In the genomic region with DNA sequence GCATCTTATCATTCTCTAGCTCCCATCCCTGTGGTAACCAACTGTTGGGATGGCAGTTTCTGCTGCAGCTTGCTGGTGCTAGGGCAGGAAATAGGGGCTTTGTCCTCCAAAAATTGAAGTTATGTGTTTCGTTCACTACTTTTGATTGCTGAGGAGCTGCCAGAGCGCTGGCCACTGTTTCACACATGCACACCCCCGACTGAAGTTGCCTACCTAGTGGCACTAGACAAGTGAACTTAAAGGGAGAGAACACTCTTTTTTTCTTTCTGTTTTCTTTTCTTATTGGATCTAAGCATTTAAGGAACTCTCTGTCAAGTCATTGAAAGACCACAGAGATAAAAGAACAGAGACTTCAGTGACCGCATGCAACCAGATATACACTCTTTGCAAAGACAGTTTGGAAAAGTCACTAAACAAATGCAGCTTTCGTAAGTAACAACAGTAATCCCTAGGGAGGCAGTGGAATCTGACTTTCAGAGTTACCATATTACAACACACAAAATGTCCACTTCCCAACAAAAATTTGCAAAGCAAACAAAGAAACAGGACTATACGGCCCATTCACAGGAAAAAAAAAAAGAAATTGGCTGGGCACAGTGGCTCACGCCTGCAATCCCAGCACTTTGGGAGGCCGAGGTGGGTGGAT, we compare ENCODE assay signal across 2 cellular contexts.
TF ChIP-seq lines count a peak whose summit lies in the region.

No MANE protein-coding gene starts in this region.

TF ChIP-seq in K562, 482 proteins besides CTCF, POLR2A, EP300 and RAD21 (continues in another document):
- TF ChIP-seq TOE1 (IDR thresholded peaks at IDR 0.05; ENCODE audit: borderline replicate concordance) (no peak), TOE1 (CRISPR knock-in tag; IDR thresholded peaks at IDR 0.05; ENCODE audit: borderline replicate concordance, low read depth) (no peak), CEBPB (tag; IDR thresholded peaks at IDR 0.05) (no peak), MAFF (IDR thresholded peaks at IDR 0.05; ENCODE audit: low read length) (0 out of 2 replicates have a peak, but pooled peaks have one; percentile 28), LEF1 (IDR thresholded peaks at IDR 0.05) (peak; percentile 30; the same call in 1 of the 2 replicates), LARP7 (IDR thresholded peaks at IDR 0.05) (no peak), ZBTB1 (CRISPR knock-in tag; IDR thresholded peaks at IDR 0.05; ENCODE audit: borderline replicate concordance, low read depth) (no peak), HMG20B (CRISPR knock-in tag; IDR thresholded peaks at IDR 0.05) (no peak), GATAD2B (IDR thresholded peaks at IDR 0.05; ENCODE audit: borderline replicate concordance) (no peak), MTF1 (CRISPR knock-in tag; IDR thresholded peaks at IDR 0.05; ENCODE audit: borderline replicate concordance) (no peak), SMARCA4 (IDR thresholded peaks at IDR 0.05) (peak; percentile 57; the same call in 1 of the 2 replicates), KDM2B (CRISPR knock-in tag; IDR thresholded peaks at IDR 0.05) (no peak), CEBPG (CRISPR knock-in tag; IDR thresholded peaks at IDR 0.05) (no peak), CEBPG (tag; conservative IDR thresholded peaks at IDR 0.05 in 1 of 2, IDR thresholded peaks at IDR 0.05 in 1 of 2) (no peak), NFE2 (IDR thresholded peaks at IDR 0.05; ENCODE audit: low read depth) (peak; percentile 66), FOSL1 (tag; conservative IDR thresholded peaks at IDR 0.05) (no peak), CCAR2 (IDR thresholded peaks at IDR 0.05; ENCODE audit: low read depth, low read length) (no peak), ZNF444 (CRISPR knock-in tag; IDR thresholded peaks at IDR 0.05) (no peak), RUNX1 (IDR thresholded peaks at IDR 0.05; ENCODE audit: low read depth) (no peak), KDM1A (IDR thresholded peaks at IDR 0.05) (peak in 1 of 2 experiments; percentile 11; a peak in 1 of 4 replicates)
- TF ChIP-seq, protein P1, sequence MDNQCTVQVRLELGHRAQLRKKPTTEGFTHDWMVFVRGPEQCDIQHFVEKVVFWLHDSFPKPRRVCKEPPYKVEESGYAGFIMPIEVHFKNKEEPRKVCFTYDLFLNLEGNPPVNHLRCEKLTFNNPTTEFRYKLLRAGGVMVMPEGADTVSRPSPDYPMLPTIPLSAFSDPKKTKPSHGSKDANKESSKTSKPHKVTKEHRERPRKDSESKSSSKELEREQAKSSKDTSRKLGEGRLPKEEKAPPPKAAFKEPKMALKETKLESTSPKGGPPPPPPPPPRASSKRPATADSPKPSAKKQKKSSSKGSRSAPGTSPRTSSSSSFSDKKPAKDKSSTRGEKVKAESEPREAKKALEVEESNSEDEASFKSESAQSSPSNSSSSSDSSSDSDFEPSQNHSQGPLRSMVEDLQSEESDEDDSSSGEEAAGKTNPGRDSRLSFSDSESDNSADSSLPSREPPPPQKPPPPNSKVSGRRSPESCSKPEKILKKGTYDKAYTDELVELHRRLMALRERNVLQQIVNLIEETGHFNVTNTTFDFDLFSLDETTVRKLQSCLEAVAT (IDR thresholded peaks at IDR 0.05) = peak in 1 of 2 experiments; percentile 54; a peak in 1 of 4 replicates
- TF ChIP-seq, protein P2, sequence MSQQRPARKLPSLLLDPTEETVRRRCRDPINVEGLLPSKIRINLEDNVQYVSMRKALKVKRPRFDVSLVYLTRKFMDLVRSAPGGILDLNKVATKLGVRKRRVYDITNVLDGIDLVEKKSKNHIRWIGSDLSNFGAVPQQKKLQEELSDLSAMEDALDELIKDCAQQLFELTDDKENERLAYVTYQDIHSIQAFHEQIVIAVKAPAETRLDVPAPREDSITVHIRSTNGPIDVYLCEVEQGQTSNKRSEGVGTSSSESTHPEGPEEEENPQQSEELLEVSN (IDR thresholded peaks at IDR 0.05; ENCODE audit: borderline replicate concordance in 1 of 2, extremely low read depth in 1 of 2, insufficient read depth in 1 of 2, insufficient read length in 1 of 2, low read depth in 1 of 2, low read length in 1 of 2, poor library complexity in 1 of 2, severe bottlenecking in 1 of 2) = no peak
- TF ChIP-seq, protein P3, sequence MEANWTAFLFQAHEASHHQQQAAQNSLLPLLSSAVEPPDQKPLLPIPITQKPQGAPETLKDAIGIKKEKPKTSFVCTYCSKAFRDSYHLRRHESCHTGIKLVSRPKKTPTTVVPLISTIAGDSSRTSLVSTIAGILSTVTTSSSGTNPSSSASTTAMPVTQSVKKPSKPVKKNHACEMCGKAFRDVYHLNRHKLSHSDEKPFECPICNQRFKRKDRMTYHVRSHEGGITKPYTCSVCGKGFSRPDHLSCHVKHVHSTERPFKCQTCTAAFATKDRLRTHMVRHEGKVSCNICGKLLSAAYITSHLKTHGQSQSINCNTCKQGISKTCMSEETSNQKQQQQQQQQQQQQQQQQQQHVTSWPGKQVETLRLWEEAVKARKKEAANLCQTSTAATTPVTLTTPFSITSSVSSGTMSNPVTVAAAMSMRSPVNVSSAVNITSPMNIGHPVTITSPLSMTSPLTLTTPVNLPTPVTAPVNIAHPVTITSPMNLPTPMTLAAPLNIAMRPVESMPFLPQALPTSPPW (CRISPR knock-in tag; IDR thresholded peaks at IDR 0.05) = 0 out of 2 replicates have a peak, but pooled peaks have one; percentile 12

TF ChIP-seq in HepG2, 621 proteins besides CTCF, POLR2A, EP300 and RAD21 (continues in another document):
- no peak for TF ChIP-seq ZBTB3 (CRISPR knock-in tag; IDR thresholded peaks at IDR 0.05; ENCODE audit: borderline replicate concordance, low read depth)
- TF ChIP-seq, protein P4, sequence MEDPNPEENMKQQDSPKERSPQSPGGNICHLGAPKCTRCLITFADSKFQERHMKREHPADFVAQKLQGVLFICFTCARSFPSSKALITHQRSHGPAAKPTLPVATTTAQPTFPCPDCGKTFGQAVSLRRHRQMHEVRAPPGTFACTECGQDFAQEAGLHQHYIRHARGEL (CRISPR knock-in tag; IDR thresholded peaks at IDR 0.05) = no peak
- no peak for TF ChIP-seq ZNF33A (CRISPR knock-in tag; IDR thresholded peaks at IDR 0.05; ENCODE audit: borderline replicate concordance)
- TF ChIP-seq KLF9 (CRISPR knock-in tag; IDR thresholded peaks at IDR 0.05; ENCODE audit: low read depth) = no peak
- TF ChIP-seq ZMYM2 (CRISPR knock-in tag; IDR thresholded peaks at IDR 0.05) = 0 out of 2 replicates have a peak, but pooled peaks have one; percentile 24
- TF ChIP-seq, protein P5, sequence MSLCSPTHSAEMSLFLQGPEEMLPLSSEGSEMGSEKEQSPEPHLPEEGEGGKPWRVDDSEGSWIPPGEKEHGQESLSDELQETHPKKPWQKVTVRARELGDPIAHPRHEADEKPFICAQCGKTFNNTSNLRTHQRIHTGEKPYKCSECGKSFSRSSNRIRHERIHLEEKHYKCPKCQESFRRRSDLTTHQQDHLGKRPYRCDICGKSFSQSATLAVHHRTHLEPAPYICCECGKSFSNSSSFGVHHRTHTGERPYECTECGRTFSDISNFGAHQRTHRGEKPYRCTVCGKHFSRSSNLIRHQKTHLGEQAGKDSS (CRISPR knock-in tag; IDR thresholded peaks at IDR 0.05; ENCODE audit: borderline replicate concordance, low read depth) = no peak
- no peak for TF ChIP-seq LCORL (IDR thresholded peaks at IDR 0.05)
- TF ChIP-seq LCORL (CRISPR knock-in tag; IDR thresholded peaks at IDR 0.05) = peak; percentile 16; the same call in 1 of the 2 replicates
- no peak for TF ChIP-seq STAG1 (CRISPR knock-in tag; IDR thresholded peaks at IDR 0.05)
- TF ChIP-seq SRF (IDR thresholded peaks at IDR 0.05; ENCODE audit: low read depth, low read length) = no peak
- TF ChIP-seq MTA1 (CRISPR knock-in tag; IDR thresholded peaks at IDR 0.05; ENCODE audit: borderline replicate concordance) = no peak
- no peak for TF ChIP-seq U2AF1 (optimal IDR thresholded peaks at IDR 0.05; ENCODE audit: low read depth, low read length)
- 0 out of 2 replicates have a peak, but pooled peaks have one; percentile 32 for TF ChIP-seq KAT7 (CRISPR knock-in tag; IDR thresholded peaks at IDR 0.05; ENCODE audit: borderline replicate concordance)
- TF ChIP-seq, protein P6, sequence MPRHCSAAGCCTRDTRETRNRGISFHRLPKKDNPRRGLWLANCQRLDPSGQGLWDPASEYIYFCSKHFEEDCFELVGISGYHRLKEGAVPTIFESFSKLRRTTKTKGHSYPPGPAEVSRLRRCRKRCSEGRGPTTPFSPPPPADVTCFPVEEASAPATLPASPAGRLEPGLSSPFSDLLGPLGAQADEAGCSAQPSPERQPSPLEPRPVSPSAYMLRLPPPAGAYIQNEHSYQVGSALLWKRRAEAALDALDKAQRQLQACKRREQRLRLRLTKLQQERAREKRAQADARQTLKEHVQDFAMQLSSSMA (CRISPR knock-in tag; IDR thresholded peaks at IDR 0.05) = no peak
- TF ChIP-seq SMARCE1 (IDR thresholded peaks at IDR 0.05; ENCODE audit: borderline replicate concordance) = no peak
- TF ChIP-seq, protein P7, sequence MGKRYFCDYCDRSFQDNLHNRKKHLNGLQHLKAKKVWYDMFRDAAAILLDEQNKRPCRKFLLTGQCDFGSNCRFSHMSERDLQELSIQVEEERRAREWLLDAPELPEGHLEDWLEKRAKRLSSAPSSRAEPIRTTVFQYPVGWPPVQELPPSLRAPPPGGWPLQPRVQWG (CRISPR knock-in tag; IDR thresholded peaks at IDR 0.05; ENCODE audit: borderline replicate concordance, low read depth) = no peak
- no peak for TF ChIP-seq ATAD3A (CRISPR knock-in tag; IDR thresholded peaks at IDR 0.05)
- no peak for TF ChIP-seq MEIS2 (CRISPR knock-in tag; IDR thresholded peaks at IDR 0.05)
- no peak for TF ChIP-seq ZNF557 (CRISPR knock-in tag; IDR thresholded peaks at IDR 0.05)
- no peak for TF ChIP-seq FOXK1 (CRISPR knock-in tag; IDR thresholded peaks at IDR 0.05; ENCODE audit: borderline replicate concordance, low read depth)
- TF ChIP-seq, protein P8, sequence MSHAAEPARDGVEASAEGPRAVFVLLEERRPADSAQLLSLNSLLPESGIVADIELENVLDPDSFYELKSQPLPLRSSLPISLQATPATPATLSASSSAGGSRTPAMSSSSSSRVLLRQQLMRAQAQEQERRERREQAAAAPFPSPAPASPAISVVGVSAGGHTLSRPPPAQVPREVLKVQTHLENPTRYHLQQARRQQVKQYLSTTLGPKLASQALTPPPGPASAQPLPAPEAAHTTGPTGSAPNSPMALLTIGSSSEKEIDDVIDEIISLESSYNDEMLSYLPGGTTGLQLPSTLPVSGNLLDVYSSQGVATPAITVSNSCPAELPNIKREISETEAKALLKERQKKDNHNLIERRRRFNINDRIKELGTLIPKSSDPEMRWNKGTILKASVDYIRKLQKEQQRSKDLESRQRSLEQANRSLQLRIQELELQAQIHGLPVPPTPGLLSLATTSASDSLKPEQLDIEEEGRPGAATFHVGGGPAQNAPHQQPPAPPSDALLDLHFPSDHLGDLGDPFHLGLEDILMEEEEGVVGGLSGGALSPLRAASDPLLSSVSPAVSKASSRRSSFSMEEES (CRISPR knock-in tag; IDR thresholded peaks at IDR 0.05) = no peak
- no peak for TF ChIP-seq ZNF235 (CRISPR knock-in tag; IDR thresholded peaks at IDR 0.05; ENCODE audit: borderline replicate concordance)
- no peak for TF ChIP-seq PTBP1 (IDR thresholded peaks at IDR 0.05; ENCODE audit: low read depth, low read length, poor library complexity, severe bottlenecking)
- no peak for TF ChIP-seq ZNF282 (IDR thresholded peaks at IDR 0.05; ENCODE audit: partially characterized antibody)
- TF ChIP-seq MIXL1 (CRISPR knock-in tag; IDR thresholded peaks at IDR 0.05) = no peak
- TF ChIP-seq, protein P9, sequence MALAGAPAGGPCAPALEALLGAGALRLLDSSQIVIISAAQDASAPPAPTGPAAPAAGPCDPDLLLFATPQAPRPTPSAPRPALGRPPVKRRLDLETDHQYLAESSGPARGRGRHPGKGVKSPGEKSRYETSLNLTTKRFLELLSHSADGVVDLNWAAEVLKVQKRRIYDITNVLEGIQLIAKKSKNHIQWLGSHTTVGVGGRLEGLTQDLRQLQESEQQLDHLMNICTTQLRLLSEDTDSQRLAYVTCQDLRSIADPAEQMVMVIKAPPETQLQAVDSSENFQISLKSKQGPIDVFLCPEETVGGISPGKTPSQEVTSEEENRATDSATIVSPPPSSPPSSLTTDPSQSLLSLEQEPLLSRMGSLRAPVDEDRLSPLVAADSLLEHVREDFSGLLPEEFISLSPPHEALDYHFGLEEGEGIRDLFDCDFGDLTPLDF (CRISPR knock-in tag; IDR thresholded peaks at IDR 0.05) = no peak
- TF ChIP-seq, protein P10, sequence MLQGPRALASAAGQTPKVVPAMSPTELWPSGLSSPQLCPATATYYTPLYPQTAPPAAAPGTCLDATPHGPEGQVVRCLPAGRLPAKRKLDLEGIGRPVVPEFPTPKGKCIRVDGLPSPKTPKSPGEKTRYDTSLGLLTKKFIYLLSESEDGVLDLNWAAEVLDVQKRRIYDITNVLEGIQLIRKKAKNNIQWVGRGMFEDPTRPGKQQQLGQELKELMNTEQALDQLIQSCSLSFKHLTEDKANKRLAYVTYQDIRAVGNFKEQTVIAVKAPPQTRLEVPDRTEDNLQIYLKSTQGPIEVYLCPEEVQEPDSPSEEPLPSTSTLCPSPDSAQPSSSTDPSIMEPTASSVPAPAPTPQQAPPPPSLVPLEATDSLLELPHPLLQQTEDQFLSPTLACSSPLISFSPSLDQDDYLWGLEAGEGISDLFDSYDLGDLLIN (CRISPR knock-in tag; IDR thresholded peaks at IDR 0.05; ENCODE audit: borderline replicate concordance) = no peak
- no peak for TF ChIP-seq ZNF546 (CRISPR knock-in tag; conservative IDR thresholded peaks at IDR 0.05)
- TF ChIP-seq ZFY (CRISPR knock-in tag; IDR thresholded peaks at IDR 0.05) = no peak
- no peak for TF ChIP-seq RBM39 (IDR thresholded peaks at IDR 0.05; ENCODE audit: low read depth, low read length, poor library complexity, severe bottlenecking)
- TF ChIP-seq, protein P11, sequence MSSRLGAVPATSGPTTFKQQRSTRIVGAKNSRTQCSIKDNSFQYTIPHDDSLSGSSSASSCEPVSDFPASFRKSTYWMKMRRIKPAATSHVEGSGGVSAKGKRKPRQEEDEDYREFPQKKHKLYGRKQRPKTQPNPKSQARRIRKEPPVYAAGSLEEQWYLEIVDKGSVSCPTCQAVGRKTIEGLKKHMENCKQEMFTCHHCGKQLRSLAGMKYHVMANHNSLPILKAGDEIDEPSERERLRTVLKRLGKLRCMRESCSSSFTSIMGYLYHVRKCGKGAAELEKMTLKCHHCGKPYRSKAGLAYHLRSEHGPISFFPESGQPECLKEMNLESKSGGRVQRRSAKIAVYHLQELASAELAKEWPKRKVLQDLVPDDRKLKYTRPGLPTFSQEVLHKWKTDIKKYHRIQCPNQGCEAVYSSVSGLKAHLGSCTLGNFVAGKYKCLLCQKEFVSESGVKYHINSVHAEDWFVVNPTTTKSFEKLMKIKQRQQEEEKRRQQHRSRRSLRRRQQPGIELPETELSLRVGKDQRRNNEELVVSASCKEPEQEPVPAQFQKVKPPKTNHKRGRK (CRISPR knock-in tag; IDR thresholded peaks at IDR 0.05) = no peak
- no peak for TF ChIP-seq ZNF652 (CRISPR knock-in tag; IDR thresholded peaks at IDR 0.05; ENCODE audit: borderline replicate concordance, low read depth)
- TF ChIP-seq, protein P12, sequence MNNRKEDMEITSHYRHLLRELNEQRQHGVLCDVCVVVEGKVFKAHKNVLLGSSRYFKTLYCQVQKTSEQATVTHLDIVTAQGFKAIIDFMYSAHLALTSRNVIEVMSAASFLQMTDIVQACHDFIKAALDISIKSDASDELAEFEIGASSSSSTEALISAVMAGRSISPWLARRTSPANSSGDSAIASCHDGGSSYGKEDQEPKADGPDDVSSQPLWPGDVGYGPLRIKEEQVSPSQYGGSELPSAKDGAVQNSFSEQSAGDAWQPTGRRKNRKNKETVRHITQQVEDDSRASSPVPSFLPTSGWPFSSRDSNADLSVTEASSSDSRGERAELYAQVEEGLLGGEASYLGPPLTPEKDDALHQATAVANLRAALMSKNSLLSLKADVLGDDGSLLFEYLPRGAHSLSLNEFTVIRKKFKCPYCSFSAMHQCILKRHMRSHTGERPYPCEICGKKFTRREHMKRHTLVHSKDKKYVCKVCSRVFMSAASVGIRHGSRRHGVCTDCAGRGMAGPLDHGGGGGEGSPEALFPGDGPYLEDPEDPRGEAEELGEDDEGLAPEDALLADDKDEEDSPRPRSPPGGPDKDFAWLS (CRISPR knock-in tag; IDR thresholded peaks at IDR 0.05; ENCODE audit: borderline replicate concordance) = no peak
